Comparison of ENCODE assay signal across 8 cellular contexts in genomic region chr1:201309420-201309819, GRCh38. TPM values are rescaled to one million over a fixed set of nuclear protein-coding genes. Genes with fewer than 3 reads are reported as not detected.
DNase-seq lines count a peak whose midpoint lies in the region; ATAC-seq, FAIRE-seq and TF ChIP-seq lines count a peak whose summit lies in the region.

No MANE protein-coding gene starts in this region.

- ATAC-seq in stimulated activated naive CD8-positive, alpha-beta T cell treated with anti-CD3 and anti-CD28 coated beads, Interleukin-15, Interleukin-2, amounts not matched to agents 100 U/mL and 50 U/mL, for 24 hours, result no peak
- ATAC-seq in stimulated activated naive CD8-positive, alpha-beta T cell treated with anti-CD3 and anti-CD28 coated beads, Interleukin-15, amount 100 ng/mL, for 72 hours, result no peak
- peak; percentile 95 for ATAC-seq in left lobe of liver

- H3K9me3 Mint-ChIP-seq in stimulated activated naive CD8-positive, alpha-beta T cell treated with anti-CD3 and anti-CD28 coated beads, Interleukin-15, amount 100 ng/mL, for 72 hours, result no peaks in the 10 kb centered on the region
- no peaks in the 10 kb centered on the region for H3K9me3 Mint-ChIP-seq in CD8-positive, alpha-beta memory T cell

- H3K27ac ChIP-seq in CD8-positive, alpha-beta memory T cell (ENCODE audit: low read depth, low read length), result no peak overlapping the region

- no peak for FAIRE-seq in GM12892 (lab: Jason Lieb, UNC)

- H3K27me3 ChIP-seq in CD8-positive, alpha-beta memory T cell (ENCODE audit: insufficient read depth, low read length, poor library complexity, severe bottlenecking), result no peaks in the 10 kb centered on the region

- TF ChIP-seq POLR2A in GM12892 (IDR thresholded peaks at IDR 0.05; ENCODE audit: low read depth, low read length), result no peak

- POLR2A ChIA-PET in CD8-positive, alpha-beta memory T cell (lab: Charles Lee), result no interaction called here

- no peak overlapping the region for H3K4me3 ChIP-seq in CD8-positive, alpha-beta memory T cell (ENCODE audit: low read length)

- no peaks in the 10 kb centered on the region for H3K36me3 Mint-ChIP-seq in CD8-positive, alpha-beta memory T cell

- in situ Hi-C loops in T47D (cut with HindIII; ENCODE audit: low pct_unique_long_range_greater_than_20kb, low sequenced_read_pairs), result no loop called here

- H3K4me1 Mint-ChIP-seq in stimulated activated naive CD8-positive, alpha-beta T cell treated with anti-CD3 and anti-CD28 coated beads, Interleukin-15, amount 100 ng/mL, for 72 hours, result peaks cover 19% of the 10 kb centered on the region
- no peaks in the 10 kb centered on the region for H3K4me1 Mint-ChIP-seq in CD8-positive, alpha-beta memory T cell

- H3K4me3 Mint-ChIP-seq in stimulated activated naive CD8-positive, alpha-beta T cell treated with anti-CD3 and anti-CD28 coated beads, Interleukin-15, amount 100 ng/mL, for 72 hours, result no peak overlapping the region
- H3K4me3 Mint-ChIP-seq in CD8-positive, alpha-beta memory T cell, result no peak overlapping the region

- H3K36me3 ChIP-seq in CD8-positive, alpha-beta memory T cell (ENCODE audit: insufficient read depth, low read length), result no peaks in the 10 kb centered on the region

- peaks cover 42% of the 10 kb centered on the region for H3K27me3 Mint-ChIP-seq in stimulated activated naive CD8-positive, alpha-beta T cell treated with anti-CD3 and anti-CD28 coated beads, Interleukin-15, amount 100 ng/mL, for 72 hours
- H3K27me3 Mint-ChIP-seq in CD8-positive, alpha-beta memory T cell, result peaks cover 9 to 27% of the 10 kb centered on the region in 2 donors

- no peaks in the 10 kb centered on the region for H3K9me3 ChIP-seq in CD8-positive, alpha-beta memory T cell (ENCODE audit: low read length)

- CTCF ChIA-PET in CD8-positive, alpha-beta memory T cell (lab: Charles Lee), result no interaction called here

- no peaks in the 10 kb centered on the region for H3K4me1 ChIP-seq in CD8-positive, alpha-beta memory T cell (ENCODE audit: insufficient read depth, low read length)

- peak; percentile 8 for DNase-seq in stimulated activated naive CD8-positive, alpha-beta T cell treated with anti-CD3 and anti-CD28 coated beads, Interleukin-15, Interleukin-2, amounts not matched to agents 100 U/mL and 50 U/mL, for 24 hours
- no peak for DNase-seq in stimulated activated naive CD8-positive, alpha-beta T cell treated with anti-CD3 and anti-CD28 coated beads, Interleukin-15, amount 100 ng/mL, for 72 hours
- DNase-seq in NCI-H2196 treated with DMSO at 0.1 percent for 48 hours (lab: John Stamatoyannopoulos, UW; ENCODE audit: unreplicated experiment) (peak; percentile 84), T47D (ENCODE audit: low read depth in 1 of 2, low spot score in 1 of 2) (peak; percentile 89 to 99), left lobe of liver (ENCODE audit: low spot score) (peak; percentile 95), GM12892 (ENCODE audit: insufficient read length) (no peak), hippocampal formation (lab: John Stamatoyannopoulos, UW) (no peak)
- no peak for DNase-seq in CD8-positive, alpha-beta memory T cell

- H3K27ac Mint-ChIP-seq in stimulated activated naive CD8-positive, alpha-beta T cell treated with anti-CD3 and anti-CD28 coated beads, Interleukin-15, amount 100 ng/mL, for 72 hours, result no peak overlapping the region
- H3K27ac Mint-ChIP-seq in CD8-positive, alpha-beta memory T cell, result no peak overlapping the region

RNA-seq across cellular contexts. Expression of gene PKP1, which starts 26.1 kb away (rescaled TPM):
- total RNA-seq in left lobe of liver, result 0.03 TPM
- polyA plus RNA-seq in GM12892 (2012; ENCODE audit: missing spikeins), result not detected
- total RNA-seq in CD8-positive, alpha-beta memory T cell, result not detected
- not detected for polyA plus RNA-seq in CD8-positive, alpha-beta memory T cell

Comparison
In these comparisons a context has a peak if more than half of its experiments do, and no peak if none do; other contexts are left out.
1. DNase-seq: peak in stimulated activated naive CD8-positive, alpha-beta T cell treated with anti-CD3 and anti-CD28 coated beads, Interleukin-15, Interleukin-2, amounts not matched to agents 100 U/mL and 50 U/mL, for 24 hours (single experiment), NCI-H2196 treated with DMSO at 0.1 percent for 48 hours (single experiment), T47D (2 of 2) and left lobe of liver (single experiment); none in stimulated activated naive CD8-positive, alpha-beta T cell treated with anti-CD3 and anti-CD28 coated beads, Interleukin-15, amount 100 ng/mL, for 72 hours (0 of 2), GM12892 (single experiment), CD8-positive, alpha-beta memory T cell (0 of 5) and hippocampal formation (0 of 2).